ENCODE assay signal across 33 cellular contexts in the genomic region with DNA sequence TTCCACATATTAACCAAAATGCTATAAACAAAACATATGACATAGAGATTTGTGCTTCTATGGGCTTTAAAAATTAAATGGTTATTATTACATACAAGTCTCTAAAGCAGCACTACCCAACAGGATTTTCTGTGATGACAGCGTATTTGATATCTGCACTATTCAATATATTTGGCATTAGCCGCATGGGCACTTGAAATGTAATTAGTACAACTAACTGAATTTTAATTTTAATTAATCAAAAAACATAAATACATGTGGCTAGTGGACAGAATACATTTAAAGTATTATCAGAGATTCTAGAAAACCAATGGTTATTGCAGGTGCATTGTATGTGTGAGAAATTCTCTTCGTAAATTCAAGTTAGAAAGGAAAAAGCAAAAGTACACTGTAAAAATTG. TPM values are rescaled to one million over a fixed set of nuclear protein-coding genes. Genes with fewer than 3 reads are reported as not detected.
DNase-seq lines count a peak whose midpoint lies in the region; ATAC-seq, FAIRE-seq and TF ChIP-seq lines count a peak whose summit lies in the region.
"Had no signal": no experiment of that assay in that cellular context is flagged by ENCODE, and none has a peak within 500 bp of the region (broad histone marks: within the 10 kb centered on the region; RNA-seq: fewer than 3 reads in every experiment).

No MANE protein-coding gene starts in this region.

- in situ Hi-C loops in GM12878 (cut with MboI) (no loop called here), K562 (cut with MboI) (no loop called here)

- RAD21 ChIA-PET in GM12878 (lab: Charles Lee; ENCODE audit: unreplicated experiment): no interaction called here

- ATAC-seq in GM12878 (no peak), K562 (no peak), GM18870 (IDR thresholded peaks at IDR 0.05; ENCODE audit: unreplicated experiment) (no peak), psoas muscle (no peak)
- ATAC-seq: A549; CD8-positive, alpha-beta T cell had no signal

- H3K9me3 ChIP-seq in GM12878 (replicated peaks; ENCODE audit: control insufficient read depth, insufficient read depth, low read length): peaks cover 5% of the 10 kb centered on the region; the same call in 2 of the 3 replicates
- no peaks in the 10 kb centered on the region for H3K9me3 ChIP-seq in K562 (replicated peaks; ENCODE audit: control insufficient read depth, insufficient read depth, low read depth, low read length)
- H3K9me3 ChIP-seq in psoas muscle: no peaks in the 10 kb centered on the region
- H3K9me3 ChIP-seq: A549, BE2C, Caco-2 had no signal

- H3K79me2 ChIP-seq in GM12878 (ENCODE audit: control insufficient read depth, insufficient read depth, low read length) (no peaks in the 10 kb centered on the region), K562 (ENCODE audit: control insufficient read depth, insufficient read depth, low read length) (no peaks in the 10 kb centered on the region)

- TF ChIP-seq POLR2A in H54 (IDR thresholded peaks at IDR 0.05; ENCODE audit: low read depth, low read length) (no peak), GM12878 (IDR thresholded peaks at IDR 0.05; ENCODE audit: low read depth, low read length) (no peak), K562 (conservative IDR thresholded peaks at IDR 0.05) (no peak)

- H3K27ac ChIP-seq in GM12878 (ENCODE audit: control insufficient read depth, insufficient read depth) (no peak overlapping the region), K562 (ENCODE audit: extremely low read depth, low read depth, low read length) (no peak overlapping the region), psoas muscle (no peak overlapping the region)
- H3K27ac ChIP-seq: 22Rv1, A549, BLaER1, C4-2B had no signal

- BruUV-seq in GM12878 (replicated peaks; lab: Mats Ljungman, UMichigan) (no TSS peak), K562 (replicated peaks; lab: Mats Ljungman, UMichigan) (no TSS peak)

- H3K9me1 ChIP-seq in K562 (ENCODE audit: control insufficient read depth, insufficient read depth, low read length): no peaks in the 10 kb centered on the region

- DNase-seq in H54 (ENCODE audit: insufficient read length, low spot score) (no peak), GM12878 (ENCODE audit: low read depth, low spot score) (no peak), K562 (ENCODE audit: extremely low read depth in 1 of 4, low spot score in 3 of 4) (no peak), NOMO-1 treated with DMSO at 0.1 percent for 48 hours (lab: John Stamatoyannopoulos, UW; ENCODE audit: unreplicated experiment) (no peak), psoas muscle (no peak)
- DNase-seq: 8988T; ACHN; AML-193; BE2C; C1 segment of cervical spinal cord; Caco-2; Calu3; CD4-positive, alpha-beta memory T cell; CD4-positive, alpha-beta T cell; CD4-positive, CD25-positive, alpha-beta regulatory T cell; CD8-positive, alpha-beta memory T cell; CD8-positive, alpha-beta T cell; COR-L47; DMS 273 treated with DMSO at 0.1 percent for 48 hours; DMS153; DMS53; DMS79; DMS79 treated with DMSO at 0.1 percent for 48 hours; DND-41; EL had no signal

- H3K4me3 ChIP-seq in GM12878 (no peak overlapping the region), K562 (no peak overlapping the region), psoas muscle (no peak overlapping the region)
- H3K4me3 ChIP-seq: A549; BLaER1; BLaER1 treated with 17β-estradiol and CSF1 and Interleukin-3, amounts not matched to agents 10 nM and 100 nM had no signal

- POLR2A ChIA-PET in GM12878 (lab: Charles Lee) (no interaction called here), K562 (lab: Yijun Ruan, JAX) (no interaction called here)

- SMC1A ChIA-PET in GM12878 (lab: Charles Lee; ENCODE audit: uncharacterized antibody, unreplicated experiment): interaction anchor here (0.6 kb wide), 1 partner anchor 66 kb away, joined by 4 read pairs; no protein-coding TSS in a partner anchor

- H3K27me3 ChIP-seq in GM12878 (replicated peaks in 1 of 2; ENCODE audit: control insufficient read depth in 2 of 2, insufficient read depth in 2 of 2, low read length in 1 of 2): no peaks in the 10 kb centered on the region
- no peaks in the 10 kb centered on the region for H3K27me3 ChIP-seq in K562 (ENCODE audit: control insufficient read depth in 2 of 2, insufficient read depth in 2 of 2, low read length in 2 of 2)
- no peaks in the 10 kb centered on the region for H3K27me3 ChIP-seq in psoas muscle (ENCODE audit: insufficient read depth in 3 of 3, low read length in 2 of 3)
- H3K27me3 ChIP-seq: BE2C; BLaER1; BLaER1 treated with 17β-estradiol and CSF1 and Interleukin-3, amounts not matched to agents 10 nM and 100 nM had no signal

- TF ChIP-seq CTCF in GM12878 (IDR thresholded peaks at IDR 0.05 in 2 of 3, conservative IDR thresholded peaks at IDR 0.05 in 1 of 3; ENCODE audit: control insufficient read depth in 2 of 3, extremely low read depth in 1 of 3, insufficient read depth in 1 of 3, low read depth in 3 of 3, low read length in 3 of 3): no peak
- TF ChIP-seq CTCF in K562 (IDR thresholded peaks at IDR 0.05 in 2 of 3, conservative IDR thresholded peaks at IDR 0.05 in 1 of 3; ENCODE audit: insufficient read depth in 2 of 3, low read depth in 1 of 3, low read length in 3 of 3): no peak
- no peak for TF ChIP-seq CTCF in psoas muscle (IDR thresholded peaks at IDR 0.05)

- H3K36me3 ChIP-seq in GM12878 (ENCODE audit: control insufficient read depth in 2 of 2, insufficient read depth in 2 of 2, low read length in 1 of 2): peaks cover 0 to 2% of the 10 kb centered on the region in 2 experiments; a peak in 2 of 4 replicates
- peaks cover 16% of the 10 kb centered on the region for H3K36me3 ChIP-seq in K562 (ENCODE audit: control insufficient read depth, insufficient read depth, low read length)
- no peaks in the 10 kb centered on the region for H3K36me3 ChIP-seq in psoas muscle (ENCODE audit: insufficient read depth in 1 of 2, low read depth in 1 of 2)

- FAIRE-seq in H54 (lab: Jason Lieb, UNC) (peak; percentile 53), GM12878 (lab: Jason Lieb, UNC) (no peak), K562 (lab: Jason Lieb, UNC) (no peak)
- FAIRE-seq: A204.1, A549, D721Med had no signal

- no peaks in the 10 kb centered on the region for H4K20me1 ChIP-seq in GM12878 (ENCODE audit: control insufficient read depth, insufficient read depth)
- H4K20me1 ChIP-seq in K562 (replicated peaks; ENCODE audit: control insufficient read depth, insufficient read depth, low read length): no peaks in the 10 kb centered on the region
- H4K20me1 ChIP-seq: BLaER1; BLaER1 treated with 17β-estradiol and CSF1 and Interleukin-3, amounts not matched to agents 10 nM and 100 nM had no signal

- TF ChIP-seq EP300 in GM12878 (IDR thresholded peaks at IDR 0.05; ENCODE audit: borderline replicate concordance in 1 of 2, control insufficient read depth in 1 of 2, low read depth in 2 of 2, low read length in 2 of 2) (no peak), K562 (IDR thresholded peaks at IDR 0.05; ENCODE audit: low read length) (no peak)

- CTCF ChIA-PET in GM12878 (lab: Yijun Ruan, JAX) (no interaction called here), K562 (lab: Yijun Ruan, JAX; ENCODE audit: low intra/inter-chr PET ratio) (no interaction called here)

- H3K9ac ChIP-seq in GM12878 (ENCODE audit: control insufficient read depth, insufficient read depth, low read length): no peak overlapping the region
- H3K9ac ChIP-seq in K562 (ENCODE audit: insufficient read depth in 1 of 2, low read depth in 2 of 2, low read length in 2 of 2): no peak overlapping the region
- H3K9ac ChIP-seq: BLaER1; BLaER1 treated with 17β-estradiol and CSF1 and Interleukin-3, amounts not matched to agents 10 nM and 100 nM had no signal

- no peak for TF ChIP-seq RAD21 in GM12878 (IDR thresholded peaks at IDR 0.05; ENCODE audit: insufficient read depth, low read depth, low read length)
- TF ChIP-seq RAD21 in K562 (CRISPR knock-in tag; conservative IDR thresholded peaks at IDR 0.05 in 1 of 2, IDR thresholded peaks at IDR 0.05 in 1 of 2): no peak

- H2AFZ ChIP-seq in GM12878 (ENCODE audit: control insufficient read depth, low read depth, low read length) (no peak overlapping the region), K562 (ENCODE audit: low read depth, low read length) (no peak overlapping the region)

- peaks cover 5% of the 10 kb centered on the region for H3K4me1 ChIP-seq in GM12878 (ENCODE audit: control insufficient read depth, insufficient read depth, low read length)
- H3K4me1 ChIP-seq in K562 (replicated peaks in 1 of 2; ENCODE audit: control insufficient read depth in 2 of 2, insufficient read depth in 2 of 2, low read length in 2 of 2): no peaks in the 10 kb centered on the region
- H3K4me1 ChIP-seq in psoas muscle: no peaks in the 10 kb centered on the region
- H3K4me1 ChIP-seq: A549, BE2C, BLaER1, Caco-2 had no signal

- WGBS in GM12878 (ENCODE audit: insufficient coverage, insufficient replicate concordance, low lambda C conversion rate, missing lambda C conversion rate): 97% methylated on average over 3 of the region's 3 CpGs
- WGBS in K562 (ENCODE audit: insufficient coverage, low coverage, missing lambda C conversion rate): 91% methylated on average over 3 of the region's 3 CpGs
- WGBS in psoas muscle, 3 donors: 97 to 99% (median 98%) methylated on average over 3 of the region's 3 CpGs

- H3K4me2 ChIP-seq in GM12878 (ENCODE audit: control insufficient read depth, insufficient read depth) (no peak overlapping the region), K562 (ENCODE audit: insufficient read depth, low read length) (no peak overlapping the region)
- H3K4me2 ChIP-seq: A549, BLaER1 had no signal

- intact Hi-C loops in GM12878 (cut with micrococcal nuclease; ENCODE audit: unreplicated experiment): no loop called here
- intact Hi-C loops in K562 (cut with micrococcal nuclease): no loop called here
- intact Hi-C loops in psoas muscle (cut with DNase I): no loop called here

RNA-seq across cellular contexts. Expression of gene BRIP1, which starts 45.9 kb away (rescaled TPM):
- total RNA-seq in GM12878 (2013; cell fraction: nucleolus; rRNA removed): 65.4 and 73.6 TPM in 2 replicates
- 20.0 and 23.1 TPM in 2 replicates for total RNA-seq in GM12878 (2014; rRNA removed)
- 24.2 and 25.6 TPM in 2 replicates for total RNA-seq in GM12878 (2014; rRNA removed; fragmentation: Illumina TruSeq; extraction: Trizol)
- 14.5 and 15.0 TPM in 2 replicates for total RNA-seq in GM12878 (2021)
- polyA plus RNA-seq in GM12878 (2011; ENCODE audit: low read depth): 2.6 TPM
- 12.3 and 20.7 TPM in 2 replicates for polyA plus RNA-seq in GM12878 (2011; rRNA removed)
- 4.4 and 5.3 TPM in 2 replicates for polyA plus RNA-seq in GM12878 (2011; cell fraction: cytosol; rRNA removed)
- 9.0 and 11.1 TPM in 2 replicates for polyA plus RNA-seq in GM12878 (2011; cell fraction: nucleus; rRNA removed)
- polyA plus RNA-seq in GM12878 (2012): 4.9 and 6.0 TPM in 2 replicates
- 18.6 and 22.4 TPM in 2 replicates for polyA plus RNA-seq in GM12878 (2014; fragmentation: Illumina TruSeq; extraction: Trizol)
- polyA plus RNA-seq in GM12878 (2014; fragmentation: Nextera tagmentation; extraction: Ambion mirVana): 1 to 10 TPM; 4.0 to 4.2 TPM
- 8.1 and 8.7 TPM in 2 replicates for polyA plus RNA-seq in GM12878 (2014; rRNA removed)
- 10 to 100 TPM; 12.2 to 13.4 TPM for polyA plus RNA-seq in GM12878 (2016; fragmentation: Nextera tagmentation; extraction: Ambion mirVana)
- 32.0 and 34.5 TPM in 2 replicates for polyA minus RNA-seq in GM12878 (2011; rRNA and poly(A)+ RNA removed)
- 6.3 and 7.4 TPM in 2 replicates for polyA minus RNA-seq in GM12878 (2011; cell fraction: cytosol; rRNA and poly(A)+ RNA removed)
- polyA minus RNA-seq in GM12878 (2011; cell fraction: nucleus; rRNA and poly(A)+ RNA removed): 21.9 and 47.4 TPM in 2 replicates
- 43.6 and 131 TPM in 2 replicates for total RNA-seq in K562 (2011; cell fraction: chromatin; rRNA removed; ENCODE audit: low replicate concordance)
- 15.2 and 23.4 TPM in 2 replicates for total RNA-seq in K562 (2011; cell fraction: nucleolus; rRNA removed)
- total RNA-seq in K562 (2011; cell fraction: nucleoplasm; rRNA removed): 46.1 and 76.3 TPM in 2 replicates
- 10.3 and 11.0 TPM in 2 replicates for total RNA-seq in K562 (2014; rRNA removed)
- 16.8 and 18.6 TPM in 2 replicates for total RNA-seq in K562 (2014; rRNA removed; fragmentation: Illumina TruSeq; extraction: Trizol)
- 14.9 and 17.5 TPM in 2 replicates for total RNA-seq in K562 (2015; rRNA removed; fragmentation: Illumina TruSeq; extraction: Trizol)
- 9.7 and 11.7 TPM in 2 replicates for total RNA-seq in K562 (2021)
- polyA plus RNA-seq in K562 (2011; rRNA removed): 14.4 and 17.4 TPM in 2 replicates
- polyA plus RNA-seq in K562 (2011; cell fraction: cytosol; rRNA removed): 1.9 and 5.6 TPM in 2 replicates
- 11.9 and 18.2 TPM in 2 replicates for polyA plus RNA-seq in K562 (2011; cell fraction: nucleus; rRNA removed)
- 5.3 and 6.3 TPM in 2 replicates for polyA plus RNA-seq in K562 (2012)
- polyA plus RNA-seq in K562 (2014; fragmentation: Illumina TruSeq; extraction: Trizol): 10.1 and 10.3 TPM in 2 replicates
- polyA plus RNA-seq in K562 (2014; fragmentation: Nextera tagmentation; extraction: Ambion mirVana): 1 to 10 TPM; 2.4 to 3.6 TPM
- 9.1 and 11.2 TPM in 2 replicates for polyA plus RNA-seq in K562 (2014; rRNA removed)
- 55.1 and 57.7 TPM in 2 replicates for polyA minus RNA-seq in K562 (2011; rRNA and poly(A)+ RNA removed)
- 7.3 and 9.8 TPM in 2 replicates for polyA minus RNA-seq in K562 (2011; cell fraction: cytosol; rRNA and poly(A)+ RNA removed)
- polyA minus RNA-seq in K562 (2011; cell fraction: nucleus; rRNA and poly(A)+ RNA removed): 28.5 and 46.5 TPM in 2 replicates
- under 1 TPM; 0.06 to 0.40 (median 0.19) TPM for total RNA-seq in psoas muscle
- polyA plus RNA-seq in psoas muscle: under 1 TPM in 2 of 3 donors, not detected in 1; 0.03 to 0.35 TPM

Comparison
In these comparisons a context has a peak if more than half of its experiments do, and no peak if none do; other contexts are left out.
1. RNA of gene BRIP1, which starts 45.9 kb away (total RNA-seq): 14.5 to 73.6 TPM in GM12878 and 9.7 to 131 TPM in K562; 0.06 to 0.40 TPM in psoas muscle; every median in the first group is over 4 times any median in the second.